ENCODE assay signal across 23 cellular contexts in genomic region chr1:228785366-228786085, GRCh38.
"Had no signal": no experiment of that assay in that cellular context is flagged by ENCODE, and none has a peak within 500 bp of the region (broad histone marks: within the 10 kb centered on the region; RNA-seq: fewer than 3 reads in every experiment).

No MANE protein-coding gene starts in this region.

- H3K9me3 ChIP-seq: prostate gland, right atrium auricular region, suprapubic skin, transverse colon, vagina had no signal

- H3K27me3 Mint-ChIP-seq: stimulated activated naive CD8-positive, alpha-beta T cell treated with anti-CD3 and anti-CD28 coated beads, Interleukin-15, amount 100 ng/mL, for 72 hours had no signal

- H3K4me3 ChIP-seq: lung, prostate gland, right atrium auricular region, smooth muscle cell, suprapubic skin, transverse colon, vagina had no signal

- DNase-seq: cortex of kidney; effector CD4-positive, alpha-beta T cell; endodermal cell; foreskin keratinocyte; natural killer cell; stimulated activated CD4-positive, alpha-beta T cell treated with anti-CD3 and anti-CD28 coated beads, Interleukin-12 subunit alpha, Interleukin-12 subunit beta, amount 100 ng/mL, for 4 hours; stimulated activated CD4-positive, alpha-beta T cell treated with anti-CD3 and anti-CD28 coated beads, Interleukin-1b, Interleukin-23, amount 100 ng/mL, for 48 hours; stimulated activated CD4-positive, alpha-beta T cell treated with anti-CD3 and anti-CD28 coated beads, Interleukin-4, amount 100 ng/mL, for 1 hour; stimulated activated CD8-positive, alpha-beta memory T cell treated with anti-CD3 and anti-CD28 coated beads, Interleukin-4, amount 100 ng/mL, for 48 hours; stimulated activated naive CD4-positive, alpha-beta T cell; stimulated activated naive CD8-positive, alpha-beta T cell treated with anti-CD3 and anti-CD28 coated beads, Interleukin-15, amount 100 ng/mL, for 72 hours; transverse colon had no signal

- H3K9me3 Mint-ChIP-seq: endodermal cell; memory B cell; natural killer cell; neural crest cell; stimulated activated naive CD8-positive, alpha-beta T cell treated with anti-CD3 and anti-CD28 coated beads, Interleukin-15, amount 100 ng/mL, for 72 hours had no signal

- H3K36me3 Mint-ChIP-seq: memory B cell, natural killer cell had no signal

- H3K27me3 ChIP-seq: right atrium auricular region, suprapubic skin, transverse colon, vagina had no signal

- H3K4me1 ChIP-seq: foreskin keratinocyte, prostate gland, right atrium auricular region, suprapubic skin, vagina had no signal

- H3K4me2 ChIP-seq: smooth muscle cell had no signal

- H3K27ac Mint-ChIP-seq: endodermal cell; memory B cell; natural killer cell; stimulated activated naive CD8-positive, alpha-beta T cell treated with anti-CD3 and anti-CD28 coated beads, Interleukin-15, amount 100 ng/mL, for 72 hours had no signal

- H3K36me3 ChIP-seq: prostate gland, right atrium auricular region, suprapubic skin, transverse colon, vagina had no signal

- ATAC-seq: esophagus mucosa; foreskin keratinocyte; natural killer cell; sciatic nerve; stimulated activated naive CD8-positive, alpha-beta T cell treated with anti-CD3 and anti-CD28 coated beads, Interleukin-15, amount 100 ng/mL, for 72 hours had no signal

- H3K4me3 Mint-ChIP-seq: endodermal cell; memory B cell; natural killer cell; neural crest cell; stimulated activated naive CD8-positive, alpha-beta T cell treated with anti-CD3 and anti-CD28 coated beads, Interleukin-15, amount 100 ng/mL, for 72 hours had no signal

- H3K4me1 Mint-ChIP-seq: memory B cell, neural crest cell had no signal

- H3K27ac ChIP-seq: epithelial cell of prostate, foreskin keratinocyte, prostate gland, right atrium auricular region, suprapubic skin, vagina had no signal
